ENCODE assay signal across 1 cellular context in genomic region chr6:31881136-31881859, GRCh38.
TF ChIP-seq lines count a peak whose summit lies in the region.

No MANE protein-coding gene starts in this region.

TF ChIP-seq in SK-N-SH, 30 proteins besides CTCF, POLR2A, EP300 and RAD21:
- TF ChIP-seq PBX3 (IDR thresholded peaks at IDR 0.05) (no peak), SMC3 (IDR thresholded peaks at IDR 0.05; ENCODE audit: low read depth, low read length) (no peak), USF2 (IDR thresholded peaks at IDR 0.05; ENCODE audit: borderline replicate concordance, low read depth, low read length) (no peak), IRF3 (IDR thresholded peaks at IDR 0.05; ENCODE audit: low read depth, low read length) (no peak), SIN3A (IDR thresholded peaks at IDR 0.05; ENCODE audit: borderline replicate concordance, low read depth, low read length) (no peak), GATA2 (CRISPR knock-in tag; IDR thresholded peaks at IDR 0.05) (no peak), FOXJ3 (CRISPR knock-in tag; IDR thresholded peaks at IDR 0.05) (no peak), ZBTB33 (IDR thresholded peaks at IDR 0.05; ENCODE audit: borderline replicate concordance, low read depth) (no peak), NFIC (IDR thresholded peaks at IDR 0.05; ENCODE audit: borderline replicate concordance) (no peak), TCF12 (IDR thresholded peaks at IDR 0.05) (no peak), CHD2 (IDR thresholded peaks at IDR 0.05; ENCODE audit: low read length, partially characterized antibody) (no peak), EZH2phosphoT487 (IDR thresholded peaks at IDR 0.05; ENCODE audit: borderline replicate concordance, low read depth) (no peak), JUND (IDR thresholded peaks at IDR 0.05) (no peak)
